ENCODE assay signal across 30 cellular contexts in the genomic region with DNA sequence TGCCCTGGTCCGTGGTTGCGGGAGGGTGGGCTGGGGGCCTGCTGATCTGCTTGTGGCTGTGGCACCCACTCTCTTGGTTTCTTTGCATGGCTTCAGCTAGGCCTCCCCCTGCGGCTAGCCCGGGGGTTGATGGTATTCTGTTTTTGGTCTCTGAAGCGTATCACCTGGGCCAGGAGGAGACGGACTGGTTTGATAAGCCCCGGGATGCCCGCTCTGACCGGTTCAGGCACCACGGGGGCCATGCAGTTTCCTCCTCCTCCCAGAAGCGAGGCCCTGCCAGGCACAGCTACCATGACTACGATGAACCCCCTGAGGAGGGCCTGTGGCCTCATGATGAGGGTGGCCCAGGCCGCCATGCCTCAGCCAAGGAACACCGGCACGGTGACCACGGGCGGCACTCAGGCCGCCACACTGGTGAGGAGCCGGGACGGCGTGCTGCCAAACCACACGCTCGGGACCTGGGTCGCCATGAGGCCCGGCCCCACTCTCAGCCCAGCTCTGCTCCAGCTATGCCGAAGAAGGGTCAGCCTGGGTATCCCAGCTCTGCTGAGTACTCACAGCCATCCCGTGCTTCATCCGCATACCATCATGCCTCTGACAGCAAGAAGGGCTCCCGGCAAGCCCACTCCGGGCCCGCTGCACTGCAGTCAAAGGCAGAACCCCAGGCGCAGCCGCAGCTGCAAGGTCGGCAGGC. TPM values are rescaled to one million over a fixed set of nuclear protein-coding genes. Genes with fewer than 3 reads are reported as not detected.
"Had no signal": no experiment of that assay in that cellular context is flagged by ENCODE, and none has a peak within 500 bp of the region (broad histone marks: within the 10 kb centered on the region; RNA-seq: fewer than 3 reads in every experiment).

No MANE protein-coding gene starts in this region.

- H3K36me3 Mint-ChIP-seq: naive B cell; natural killer cell; neural progenitor cell; stimulated activated memory B cell treated with anti-CD40 and anti-IgM and Interleukin-4, amounts not matched to agents 10 μg/mL and 1 μg/mL and 100 μg/mL, for 72 hours; type B pancreatic cell had no signal

- H3K9me3 Mint-ChIP-seq: naive B cell; natural killer cell; nephron progenitor cell; neural progenitor cell; stimulated activated memory B cell treated with anti-CD40 and anti-IgM and Interleukin-4, amounts not matched to agents 10 μg/mL and 1 μg/mL and 100 μg/mL, for 72 hours; stimulated activated naive CD8-positive, alpha-beta T cell treated with anti-CD3 and anti-CD28 coated beads, Interleukin-15, amount 100 ng/mL, for 72 hours; type B pancreatic cell had no signal

- H3K27me3 ChIP-seq: hepatocyte, left lung, neural progenitor cell, ovary, uterus had no signal

- H3K4me2 ChIP-seq: hepatocyte, neural progenitor cell had no signal

- H3K36me3 ChIP-seq: left lung, lower lobe of right lung, neural progenitor cell, ovary, prostate gland, sigmoid colon, spleen, uterus had no signal

- FAIRE-seq: small intestine had no signal

- H3K4me1 ChIP-seq: left lung, lower lobe of right lung, prostate gland, sigmoid colon, tibial nerve, uterus had no signal

- H3K27me3 Mint-ChIP-seq: stimulated activated naive CD8-positive, alpha-beta T cell treated with anti-CD3 and anti-CD28 coated beads, Interleukin-15, amount 100 ng/mL, for 72 hours; type B pancreatic cell had no signal

- H3K4me3 ChIP-seq: hepatocyte, left lung, lower lobe of right lung, neural progenitor cell, ovary, prostate gland, sigmoid colon, spleen, tibial nerve, uterus had no signal

- DNase-seq: islet precursor cell; kidney glomerular epithelial cell; left cardiac atrium; lower lobe of right lung; mammary epithelial cell; mesenchymal stem cell; naive B cell; natural killer cell; nephron progenitor cell; ovary; retina; right cardiac atrium; sigmoid colon; small intestine; spleen; stimulated activated CD4-positive, alpha-beta T cell treated with anti-CD3 and anti-CD28 coated beads, Interleukin-2, amount 100 ng/mL, for 48 hours; stimulated activated CD4-positive, alpha-beta T cell treated with anti-CD3 and anti-CD28 coated beads, Interleukin-4, amount 100 ng/mL, for 4 hours; stimulated activated CD8-positive, alpha-beta memory T cell treated with anti-CD3 and anti-CD28 coated beads, Interleukin-4, amount 100 ng/mL, for 48 hours; stimulated activated naive CD4-positive, alpha-beta T cell treated with Interleukin-2 at 50 U/mL for 16 hours; stimulated activated naive CD8-positive, alpha-beta T cell treated with anti-CD3 and anti-CD28 coated beads, Interleukin-15, amount 100 ng/mL, for 72 hours; uterus had no signal

- H3K27ac ChIP-seq: hepatocyte, left lung, lower lobe of right lung, neural progenitor cell, ovary, prostate gland, sigmoid colon, spleen, tibial nerve, uterus had no signal

- H3K9ac ChIP-seq: neural progenitor cell had no signal

- H3K4me3 Mint-ChIP-seq: natural killer cell; nephron progenitor cell; neural progenitor cell; stimulated activated memory B cell treated with anti-CD40 and anti-IgM and Interleukin-4, amounts not matched to agents 10 μg/mL and 1 μg/mL and 100 μg/mL, for 72 hours; stimulated activated naive CD8-positive, alpha-beta T cell treated with anti-CD3 and anti-CD28 coated beads, Interleukin-15, amount 100 ng/mL, for 72 hours; type B pancreatic cell had no signal

- H3K79me2 ChIP-seq: hepatocyte had no signal

- H2AFZ ChIP-seq: hepatocyte, neural progenitor cell had no signal

- H3K4me1 Mint-ChIP-seq: naive B cell; natural killer cell; stimulated activated memory B cell treated with anti-CD40 and anti-IgM and Interleukin-4, amounts not matched to agents 10 μg/mL and 1 μg/mL and 100 μg/mL, for 72 hours; stimulated activated naive CD8-positive, alpha-beta T cell treated with anti-CD3 and anti-CD28 coated beads, Interleukin-15, amount 100 ng/mL, for 72 hours had no signal

- H3K27ac Mint-ChIP-seq: natural killer cell; nephron progenitor cell; neural progenitor cell; stimulated activated memory B cell treated with anti-CD40 and anti-IgM and Interleukin-4, amounts not matched to agents 10 μg/mL and 1 μg/mL and 100 μg/mL, for 72 hours; stimulated activated naive CD8-positive, alpha-beta T cell treated with anti-CD3 and anti-CD28 coated beads, Interleukin-15, amount 100 ng/mL, for 72 hours; type B pancreatic cell had no signal

- H3K9me3 ChIP-seq: left lung, lower lobe of right lung, ovary, prostate gland, sigmoid colon, spleen, tibial nerve, uterus had no signal

- ATAC-seq: left cardiac atrium; left lung; lower lobe of right lung; natural killer cell; right cardiac atrium; stimulated activated memory B cell treated with anti-CD40 and anti-IgM and Interleukin-4, amounts not matched to agents 10 μg/mL and 1 μg/mL and 100 μg/mL, for 72 hours; stimulated activated naive CD8-positive, alpha-beta T cell treated with anti-CD3 and anti-CD28 coated beads, Interleukin-15, amount 100 ng/mL, for 72 hours had no signal

RNA-seq across cellular contexts. Expression of gene AMIGO3, which starts 56.6 kb away (rescaled TPM):
- total RNA-seq: liver, lower lobe of right lung, ureter, uterus had no signal
- polyA plus RNA-seq: mammary epithelial cell had no signal
